Comparison of ENCODE assay signal across 12 cellular contexts in genomic region chr6:14110001-14110818, GRCh38. TPM values are rescaled to one million over a fixed set of nuclear protein-coding genes. Genes with fewer than 3 reads are reported as not detected.
DNase-seq lines count a peak whose midpoint lies in the region; ATAC-seq, FAIRE-seq and TF ChIP-seq lines count a peak whose summit lies in the region.
"Had no signal": no experiment of that assay in that cellular context is flagged by ENCODE, and none has a peak within 500 bp of the region (broad histone marks: within the 10 kb centered on the region; RNA-seq: fewer than 3 reads in every experiment).

No MANE protein-coding gene starts in this region.

- TF ChIP-seq CTCF in bronchial epithelial cell (IDR thresholded peaks at IDR 0.05; ENCODE audit: insufficient read depth, low read length, severe bottlenecking) (no peak), A673 (conservative IDR thresholded peaks at IDR 0.05; ENCODE audit: low read depth, low read length) (no peak)

- no TSS peak for BruUV-seq in A673 (replicated peaks; lab: Mats Ljungman, UMichigan)

- ATAC-seq in GM18511 (IDR thresholded peaks at IDR 0.05; ENCODE audit: unreplicated experiment) (peak; percentile 52), GM21390 (IDR thresholded peaks at IDR 0.05; ENCODE audit: unreplicated experiment) (peak; percentile 58), HG03342 (IDR thresholded peaks at IDR 0.05; ENCODE audit: unreplicated experiment) (peak; percentile 38)

- DNase-seq in bronchial epithelial cell (ENCODE audit: low read depth) (no peak), germinal center (ENCODE audit: low spot score) (no peak), H7 (no peak), iPS-NIHi11 (ENCODE audit: low spot score) (no peak), A673 (ENCODE audit: low spot score) (no peak)
- DNase-seq: GF-D8, glutamatergic neuron, occipital lobe had no signal

- CTCF ChIA-PET in A673 (lab: Charles Lee), result no interaction called here

- POLR2A ChIA-PET in A673 (lab: Charles Lee; ENCODE audit: low non-redundant PET), result no interaction called here

- H3K9me3 ChIP-seq in A673 (ENCODE audit: low read depth, low read length, poor library complexity, severe bottlenecking), result peaks cover 8% of the 10 kb centered on the region

- H3K4me3 ChIP-seq in bronchial epithelial cell (ENCODE audit: low read depth, low read length) (no peak overlapping the region), H7 (ENCODE audit: insufficient read depth, low read depth, low read length) (no peak overlapping the region), A673 (ENCODE audit: low read depth, low read length, poor library complexity, severe bottlenecking) (no peak overlapping the region)
- H3K4me3 ChIP-seq: SK-N-MC had no signal

- intact Hi-C loops in A673 (cut with micrococcal nuclease; ENCODE audit: unreplicated experiment), result no loop called here

- H3K27ac ChIP-seq in A673 (ENCODE audit: low read depth, low read length, poor library complexity, severe bottlenecking), result no peak overlapping the region
- H3K27ac ChIP-seq: SK-N-MC had no signal

- H3K27me3 ChIP-seq in bronchial epithelial cell (ENCODE audit: control insufficient read depth, insufficient read depth, low read length), result no peaks in the 10 kb centered on the region
- H3K27me3 ChIP-seq in H7 (ENCODE audit: control insufficient read depth, insufficient read depth, low read length), result no peaks in the 10 kb centered on the region
- H3K27me3 ChIP-seq in A673 (replicated peaks; ENCODE audit: insufficient read depth, low read depth, low read length, poor library complexity), result no peaks in the 10 kb centered on the region

- peak; percentile 75 for FAIRE-seq in bronchial epithelial cell (lab: Jason Lieb, UNC)

- H3K36me3 ChIP-seq in bronchial epithelial cell (ENCODE audit: control insufficient read depth, insufficient read depth, low read length), result no peaks in the 10 kb centered on the region
- no peaks in the 10 kb centered on the region for H3K36me3 ChIP-seq in H7 (replicated peaks; ENCODE audit: control insufficient read depth, insufficient read depth, low read length)
- H3K36me3 ChIP-seq in A673 (ENCODE audit: insufficient read depth, low read length, poor library complexity, severe bottlenecking), result no peaks in the 10 kb centered on the region

- no peaks in the 10 kb centered on the region for H3K4me1 ChIP-seq in A673 (ENCODE audit: insufficient read depth, low read length, poor library complexity, severe bottlenecking)

RNA-seq across cellular contexts. Expression of gene CD83, which starts 7.4 kb away (rescaled TPM):
- total RNA-seq in bronchial epithelial cell (0.53 and 1.0 TPM in 2 replicates), A673 (2021) (14.4 and 15.0 TPM in 2 replicates)
- total RNA-seq in H7 (2014; rRNA removed; shearing (Covaris generic)), result 2.9 and 4.5 TPM in 2 replicates
